ENCODE assay signal across 26 cellular contexts in the genomic region with DNA sequence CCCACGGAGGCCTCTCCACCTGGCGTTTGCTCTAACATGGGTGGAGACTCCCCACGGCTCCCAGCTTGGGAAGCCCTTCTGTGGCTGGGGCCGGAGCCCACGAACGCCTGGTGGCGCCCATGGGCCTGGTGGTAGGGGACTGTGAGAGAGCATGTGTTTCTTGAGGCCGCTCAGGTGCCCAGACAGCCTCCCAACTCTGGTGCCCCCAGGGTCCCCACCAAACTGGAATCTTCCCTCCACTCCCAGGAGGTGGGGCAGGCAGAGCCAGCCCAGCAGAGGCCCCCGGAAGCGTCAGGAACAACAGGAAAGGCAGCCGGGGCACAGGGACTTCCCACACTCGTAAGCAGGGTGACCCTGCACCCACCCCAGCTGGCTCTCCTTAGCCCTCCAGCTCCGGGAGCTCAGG. TPM values are rescaled to one million over a fixed set of nuclear protein-coding genes. Genes with fewer than 3 reads are reported as not detected.
DNase-seq lines count a peak whose midpoint lies in the region; ATAC-seq, FAIRE-seq and TF ChIP-seq lines count a peak whose summit lies in the region.
"Had no signal": no experiment of that assay in that cellular context is flagged by ENCODE, and none has a peak within 500 bp of the region (broad histone marks: within the 10 kb centered on the region; RNA-seq: fewer than 3 reads in every experiment).

No MANE protein-coding gene starts in this region.

- no peak for DNase-seq in stimulated activated naive CD8-positive, alpha-beta T cell treated with anti-CD3 and anti-CD28 coated beads, Interleukin-15, amount 100 ng/mL, for 72 hours
- no peak for DNase-seq in stimulated activated naive CD8-positive, alpha-beta T cell treated with anti-CD3 and anti-CD28 coated beads, Interleukin-15, Interleukin-2, amounts not matched to agents 100 U/mL and 50 U/mL, for 24 hours
- DNase-seq in WERI-Rb-1 (peak; percentile 62), HepG2 (ENCODE audit: low spot score) (no peak), tibial artery (no peak), smooth muscle cell (lab: John Stamatoyannopoulos, UW; ENCODE audit: unreplicated experiment) (no peak), NCI-H345 (lab: John Stamatoyannopoulos, UW) (no peak)
- DNase-seq: activated naive CD8-positive, alpha-beta T cell treated with anti-CD3 and anti-CD28 coated beads for 36 hours; DMS 273 treated with DMSO at 0.1 percent for 48 hours; HFFc6; kidney; NCI-H1092 treated with DMSO at 0.1 percent for 48 hours; NCI-H2029 treated with DMSO at 0.1 percent for 48 hours; NCI-H524 treated with DMSO at 0.1 percent for 48 hours; OCI-M1; small intestine; stimulated activated CD4-positive, alpha-beta T cell treated with anti-CD3 and anti-CD28 coated beads, Interleukin-4, amount 100 ng/mL, for 1 hour; T-helper 2 cell had no signal

- ATAC-seq in stimulated activated naive CD8-positive, alpha-beta T cell treated with anti-CD3 and anti-CD28 coated beads, Interleukin-15, amount 100 ng/mL, for 72 hours: no peak
- ATAC-seq in stimulated activated naive CD8-positive, alpha-beta T cell treated with anti-CD3 and anti-CD28 coated beads, Interleukin-15, Interleukin-2, amounts not matched to agents 100 U/mL and 50 U/mL, for 24 hours: no peak
- ATAC-seq in HepG2 (peak; percentile 14), GM18870 (IDR thresholded peaks at IDR 0.05; ENCODE audit: unreplicated experiment) (no peak)

- H3K9me3 Mint-ChIP-seq in stimulated activated naive CD8-positive, alpha-beta T cell treated with anti-CD3 and anti-CD28 coated beads, Interleukin-15, amount 100 ng/mL, for 72 hours: no peaks in the 10 kb centered on the region
- H3K9me3 Mint-ChIP-seq: activated naive CD8-positive, alpha-beta T cell treated with anti-CD3 and anti-CD28 coated beads for 36 hours; HFFc6; mesothelial cell of epicardium; nephron had no signal

- H3K27me3 ChIP-seq in WERI-Rb-1 (ENCODE audit: insufficient read depth, low read depth, severe bottlenecking) (no peaks in the 10 kb centered on the region), HepG2 (ENCODE audit: control insufficient read depth in 1 of 2, insufficient read depth in 2 of 2, low read length in 2 of 2) (no peaks in the 10 kb centered on the region), tibial artery (peaks cover 0 to 19% of the 10 kb centered on the region in 2 donors), smooth muscle cell (ENCODE audit: low read depth) (no peaks in the 10 kb centered on the region)
- H3K27me3 ChIP-seq: SJSA1 had no signal

- peaks cover 33% of the 10 kb centered on the region for H3K27me3 Mint-ChIP-seq in stimulated activated naive CD8-positive, alpha-beta T cell treated with anti-CD3 and anti-CD28 coated beads, Interleukin-15, amount 100 ng/mL, for 72 hours

- POLR2A ChIA-PET in HepG2 (lab: Yijun Ruan, JAX): interaction anchor here (0.9 to 34.3 kb wide), 8 partner anchors 8 to 104 kb away, joined by 3 to 1258 read pairs (median 4); a partner anchor contains a TSS

- no peak for TF ChIP-seq POLR2A in HepG2 (IDR thresholded peaks at IDR 0.05; ENCODE audit: insufficient read depth in 1 of 2, low read depth in 2 of 2, low read length in 2 of 2)

- H3K4me1 ChIP-seq in HepG2 (ENCODE audit: insufficient read depth, low read length) (peaks cover 88% of the 10 kb centered on the region), tibial artery (peaks cover 3 to 15% (median 12%) of the 10 kb centered on the region in 4 donors), smooth muscle cell (ENCODE audit: low read depth) (peaks cover 18% of the 10 kb centered on the region)
- H3K4me1 ChIP-seq: prostate gland had no signal

- peak overlapping the region; percentile 48 for H3K4me2 ChIP-seq in HepG2 (ENCODE audit: low read depth, low read length)
- H3K4me2 ChIP-seq in smooth muscle cell: no peak overlapping the region
- H3K4me2 ChIP-seq: KMS-11 had no signal

- BruUV-seq in HepG2 (replicated peaks; lab: Mats Ljungman, UMichigan): no TSS peak

- peak; percentile 24; the same call in 1 of the 2 replicates for TF ChIP-seq RAD21 in HepG2 (CRISPR knock-in tag; IDR thresholded peaks at IDR 0.05)

- no peaks in the 10 kb centered on the region for H3K36me3 ChIP-seq in WERI-Rb-1
- no peaks in the 10 kb centered on the region for H3K36me3 ChIP-seq in HepG2 (replicated peaks in 1 of 2; ENCODE audit: control insufficient read depth in 1 of 2, insufficient read depth in 2 of 2, low read length in 2 of 2)
- H3K36me3 ChIP-seq in tibial artery: no peaks in the 10 kb centered on the region
- no peaks in the 10 kb centered on the region for H3K36me3 ChIP-seq in smooth muscle cell (ENCODE audit: low read depth)
- H3K36me3 ChIP-seq: prostate gland, SJSA1 had no signal

- no peak overlapping the region for H2AFZ ChIP-seq in HepG2 (ENCODE audit: low read length)
- H2AFZ ChIP-seq in smooth muscle cell (ENCODE audit: low read depth): no peak overlapping the region

- H3K27ac ChIP-seq in WERI-Rb-1 (peak overlapping the region; percentile 78), HepG2 (ENCODE audit: extremely low read length, insufficient read depth, low read length) (peak overlapping the region; percentile 23), tibial artery (no peak overlapping the region), smooth muscle cell (ENCODE audit: low read depth) (no peak overlapping the region)
- H3K27ac ChIP-seq: C4-2B, KMS-11, prostate gland, SJSA1 had no signal

- no CpG with 5 or more reads among the region's 13 CpGs for WGBS in HepG2 (ENCODE audit: low lambda C conversion rate)
- 82% methylated on average over 13 of the region's 13 CpGs for WGBS in smooth muscle cell (ENCODE audit: low lambda C conversion rate)

- H3K4me3 Mint-ChIP-seq in stimulated activated naive CD8-positive, alpha-beta T cell treated with anti-CD3 and anti-CD28 coated beads, Interleukin-15, amount 100 ng/mL, for 72 hours: no peak overlapping the region
- H3K4me3 Mint-ChIP-seq: activated naive CD8-positive, alpha-beta T cell treated with anti-CD3 and anti-CD28 coated beads for 36 hours; HFFc6; mesothelial cell of epicardium had no signal

- H4K20me1 ChIP-seq in HepG2 (ENCODE audit: insufficient read depth, low read length) (no peaks in the 10 kb centered on the region), smooth muscle cell (ENCODE audit: low read depth) (no peaks in the 10 kb centered on the region)

- no peaks in the 10 kb centered on the region for H3F3A ChIP-seq in smooth muscle cell (ENCODE audit: low read depth)

- peak overlapping the region; percentile 66 to 71 for H3K27ac Mint-ChIP-seq in stimulated activated naive CD8-positive, alpha-beta T cell treated with anti-CD3 and anti-CD28 coated beads, Interleukin-15, amount 100 ng/mL, for 72 hours
- H3K27ac Mint-ChIP-seq: activated naive CD8-positive, alpha-beta T cell treated with anti-CD3 and anti-CD28 coated beads for 36 hours; HFFc6 had no signal

- H3K9ac ChIP-seq in HepG2 (ENCODE audit: insufficient read depth, low read depth, low read length) (0 out of 2 replicates have a peak overlapping the region, but pooled peaks have one; percentile 27), smooth muscle cell (ENCODE audit: low read depth) (no peak overlapping the region)
- H3K9ac ChIP-seq: KMS-11 had no signal

- no peak for FAIRE-seq in HepG2 (lab: Jason Lieb, UNC)
- FAIRE-seq: endometrium, kidney, small intestine had no signal

- H3K4me3 ChIP-seq in WERI-Rb-1 (ENCODE audit: low read depth, low read length) (no peak overlapping the region; the same call in 1 of the 2 replicates), HepG2 (replicated peaks in 1 of 3; ENCODE audit: insufficient read depth in 1 of 3, low read depth in 2 of 3, low read length in 3 of 3) (peak overlapping the region in 1 of 3 experiments; percentile 48; a peak in 1 of 6 replicates), tibial artery (no peak overlapping the region), smooth muscle cell (no peak overlapping the region)
- H3K4me3 ChIP-seq: prostate gland, SJSA1 had no signal

- in situ Hi-C loops in HepG2 (cut with HindIII; ENCODE audit: extremely low pct_ligation_motif_present, low pct_unique_long_range_greater_than_20kb): loop anchor here (10.0 kb wide), 1 partner anchor 45 kb away; no protein-coding TSS in a partner anchor

- CTCF ChIA-PET in HepG2 (lab: Yijun Ruan, JAX; ENCODE audit: low intra/inter-chr PET ratio, low total read pairs): interaction anchor here (0.9 to 1.4 kb wide), 2 partner anchors 50 to 51 kb away, joined by 3 read pairs; no protein-coding TSS in a partner anchor

- peaks cover 15% of the 10 kb centered on the region for H3K4me1 Mint-ChIP-seq in stimulated activated naive CD8-positive, alpha-beta T cell treated with anti-CD3 and anti-CD28 coated beads, Interleukin-15, amount 100 ng/mL, for 72 hours
- H3K4me1 Mint-ChIP-seq: nephron had no signal

- H3K9me3 ChIP-seq in WERI-Rb-1 (ENCODE audit: severe bottlenecking) (no peaks in the 10 kb centered on the region), HepG2 (ENCODE audit: low read length) (no peaks in the 10 kb centered on the region), tibial artery (no peaks in the 10 kb centered on the region), smooth muscle cell (replicated peaks; ENCODE audit: low read depth) (no peaks in the 10 kb centered on the region)
- H3K9me3 ChIP-seq: prostate gland, SJSA1 had no signal

- peak; percentile 52 for TF ChIP-seq CTCF in WERI-Rb-1 (IDR thresholded peaks at IDR 0.05; ENCODE audit: low read depth, low read length)
- TF ChIP-seq CTCF in HepG2 (CRISPR knock-in tag; IDR thresholded peaks at IDR 0.05): peak; percentile 72
- TF ChIP-seq CTCF in tibial artery (IDR thresholded peaks at IDR 0.05): no peak
- no peak for TF ChIP-seq CTCF in smooth muscle cell (IDR thresholded peaks at IDR 0.05; ENCODE audit: borderline replicate concordance, insufficient read depth, poor library complexity, severe bottlenecking)

- intact Hi-C loops in HepG2 (cut with micrococcal nuclease; ENCODE audit: unreplicated experiment) (no loop called here), tibial artery (cut with DNase I; ENCODE audit: low total_unique reads) (no loop called here)

- TF ChIP-seq EP300 in HepG2 (IDR thresholded peaks at IDR 0.05; ENCODE audit: low read depth in 2 of 2, low read length in 2 of 2) (no peak), HepG2 (CRISPR knock-in tag; IDR thresholded peaks at IDR 0.05; ENCODE audit: borderline replicate concordance) (no peak)

- H3K79me2 ChIP-seq in HepG2 (ENCODE audit: insufficient read depth, low read length) (no peaks in the 10 kb centered on the region), smooth muscle cell (ENCODE audit: low read depth) (no peaks in the 10 kb centered on the region)

RNA-seq across cellular contexts. Expression of a gene that starts 33.3 kb away (rescaled TPM):
- total RNA-seq in HepG2 (2016; rRNA removed; fragmentation: Illumina TruSeq; extraction: Trizol): 40.2 and 103 TPM in 2 replicates
- 18.3 and 22.4 TPM in 2 replicates for total RNA-seq in HepG2 (2016; cell fraction: cytosol; rRNA removed; fragmentation: Illumina TruSeq; extraction: Trizol; ENCODE audit: low read depth)
- 38.7 and 106 TPM in 2 replicates for total RNA-seq in HepG2 (2016; cell fraction: insoluble cytoplasmic fraction; rRNA removed; fragmentation: Illumina TruSeq; extraction: Trizol)
- total RNA-seq in HepG2 (2016; cell fraction: membrane; rRNA removed; fragmentation: Illumina TruSeq; extraction: Trizol): 39.4 and 45.4 TPM in 2 replicates
- total RNA-seq in HepG2 (2016; cell fraction: nucleus; rRNA removed; fragmentation: Illumina TruSeq; extraction: Trizol): 114 and 144 TPM in 2 replicates
- 109 and 159 TPM in 2 replicates for polyA plus RNA-seq in HepG2 (2011; rRNA removed)
- 87.8 and 132 TPM in 2 replicates for polyA plus RNA-seq in HepG2 (2011; cell fraction: cytosol; rRNA removed)
- 914 and 1,354 TPM in 2 replicates for polyA plus RNA-seq in HepG2 (2011; cell fraction: nucleus; rRNA removed)
- polyA plus RNA-seq in HepG2 (2012): 127 and 140 TPM in 2 replicates
- 6.7 and 7.6 TPM in 2 replicates for polyA plus RNA-seq in HepG2 (2016; cell fraction: cytosol; fragmentation: Illumina TruSeq; extraction: Trizol; ENCODE audit: low read depth)
- 36.5 and 42.1 TPM in 2 replicates for polyA plus RNA-seq in HepG2 (2016; cell fraction: insoluble cytoplasmic fraction; fragmentation: Illumina TruSeq; extraction: Trizol; ENCODE audit: low read depth)
- 24.3 and 24.6 TPM in 2 replicates for polyA plus RNA-seq in HepG2 (2016; cell fraction: membrane; fragmentation: Illumina TruSeq; extraction: Trizol; ENCODE audit: low read depth)
- 393 and 407 TPM in 2 replicates for polyA plus RNA-seq in HepG2 (2016; cell fraction: nucleus; fragmentation: Illumina TruSeq; extraction: Trizol; ENCODE audit: insufficient read depth, low read depth)
- 7.3 and 222 TPM in 2 replicates for polyA minus RNA-seq in HepG2 (2011; rRNA and poly(A)+ RNA removed; ENCODE audit: low replicate concordance)
- 97.8 and 100 TPM in 2 replicates for polyA minus RNA-seq in HepG2 (2011; cell fraction: cytosol; rRNA and poly(A)+ RNA removed)
- 130 and 153 TPM in 2 replicates for polyA minus RNA-seq in HepG2 (2011; cell fraction: nucleus; rRNA and poly(A)+ RNA removed)
- 6.4 and 6.6 TPM in 2 replicates for total RNA-seq in smooth muscle cell
- polyA plus RNA-seq in smooth muscle cell: 13.6 and 15.1 TPM in 2 replicates
- total RNA-seq: activated naive CD8-positive, alpha-beta T cell treated with anti-CD3 and anti-CD28 coated beads for 36 hours had no signal

RNA-seq across cellular contexts. Expression of a gene that starts 38.5 kb away (rescaled TPM):
- total RNA-seq in HepG2 (2016; rRNA removed; fragmentation: Illumina TruSeq; extraction: Trizol) (21.2 and 35.4 TPM in 2 replicates), smooth muscle cell (4.0 and 19.4 TPM in 2 replicates)
- total RNA-seq in HepG2 (2016; cell fraction: cytosol; rRNA removed; fragmentation: Illumina TruSeq; extraction: Trizol; ENCODE audit: low read depth): 9.8 and 10.0 TPM in 2 replicates
- total RNA-seq in HepG2 (2016; cell fraction: insoluble cytoplasmic fraction; rRNA removed; fragmentation: Illumina TruSeq; extraction: Trizol): 23.8 and 32.4 TPM in 2 replicates
- total RNA-seq in HepG2 (2016; cell fraction: membrane; rRNA removed; fragmentation: Illumina TruSeq; extraction: Trizol): 15.9 and 17.1 TPM in 2 replicates
- 24.3 and 29.3 TPM in 2 replicates for total RNA-seq in HepG2 (2016; cell fraction: nucleus; rRNA removed; fragmentation: Illumina TruSeq; extraction: Trizol)
- polyA plus RNA-seq in HepG2 (2011; rRNA removed) (15.7 and 20.3 TPM in 2 replicates), smooth muscle cell (12.5 and 14.7 TPM in 2 replicates)
- 8.7 and 16.8 TPM in 2 replicates for polyA plus RNA-seq in HepG2 (2011; cell fraction: cytosol; rRNA removed)
- polyA plus RNA-seq in HepG2 (2011; cell fraction: nucleus; rRNA removed): 68.2 and 101 TPM in 2 replicates
- 16.3 and 27.3 TPM in 2 replicates for polyA plus RNA-seq in HepG2 (2012)
- 5.5 and 6.4 TPM in 2 replicates for polyA plus RNA-seq in HepG2 (2016; cell fraction: cytosol; fragmentation: Illumina TruSeq; extraction: Trizol; ENCODE audit: low read depth)
- 59.5 and 79.8 TPM in 2 replicates for polyA plus RNA-seq in HepG2 (2016; cell fraction: insoluble cytoplasmic fraction; fragmentation: Illumina TruSeq; extraction: Trizol; ENCODE audit: low read depth)
- 10.8 and 13.8 TPM in 2 replicates for polyA plus RNA-seq in HepG2 (2016; cell fraction: membrane; fragmentation: Illumina TruSeq; extraction: Trizol; ENCODE audit: low read depth)
- polyA plus RNA-seq in HepG2 (2016; cell fraction: nucleus; fragmentation: Illumina TruSeq; extraction: Trizol; ENCODE audit: insufficient read depth, low read depth): 133 and 138 TPM in 2 replicates
- polyA minus RNA-seq in HepG2 (2011; rRNA and poly(A)+ RNA removed; ENCODE audit: low replicate concordance): 12.7 and 22.2 TPM in 2 replicates
- 7.4 and 8.9 TPM in 2 replicates for polyA minus RNA-seq in HepG2 (2011; cell fraction: cytosol; rRNA and poly(A)+ RNA removed)
- polyA minus RNA-seq in HepG2 (2011; cell fraction: nucleus; rRNA and poly(A)+ RNA removed): 10.9 and 13.8 TPM in 2 replicates

RNA-seq across cellular contexts. Expression of a gene that starts 38.7 kb away (rescaled TPM):
- 15.5 and 25.8 TPM in 2 replicates for total RNA-seq in HepG2 (2016; rRNA removed; fragmentation: Illumina TruSeq; extraction: Trizol)
- total RNA-seq in HepG2 (2016; cell fraction: cytosol; rRNA removed; fragmentation: Illumina TruSeq; extraction: Trizol; ENCODE audit: low read depth): 9.2 and 12.7 TPM in 2 replicates
- 14.4 and 26.2 TPM in 2 replicates for total RNA-seq in HepG2 (2016; cell fraction: insoluble cytoplasmic fraction; rRNA removed; fragmentation: Illumina TruSeq; extraction: Trizol)
- 28.5 and 34.5 TPM in 2 replicates for total RNA-seq in HepG2 (2016; cell fraction: membrane; rRNA removed; fragmentation: Illumina TruSeq; extraction: Trizol)
- 20.4 and 23.0 TPM in 2 replicates for total RNA-seq in HepG2 (2016; cell fraction: nucleus; rRNA removed; fragmentation: Illumina TruSeq; extraction: Trizol)
- polyA plus RNA-seq in HepG2 (2011; rRNA removed): 19.0 and 36.1 TPM in 2 replicates
- 18.9 and 32.3 TPM in 2 replicates for polyA plus RNA-seq in HepG2 (2011; cell fraction: cytosol; rRNA removed)
- polyA plus RNA-seq in HepG2 (2011; cell fraction: nucleus; rRNA removed): 79.1 and 84.6 TPM in 2 replicates
- polyA plus RNA-seq in HepG2 (2012): 16.1 and 20.7 TPM in 2 replicates
- 9.4 and 10.4 TPM in 2 replicates for polyA plus RNA-seq in HepG2 (2016; cell fraction: cytosol; fragmentation: Illumina TruSeq; extraction: Trizol; ENCODE audit: low read depth)
- polyA plus RNA-seq in HepG2 (2016; cell fraction: insoluble cytoplasmic fraction; fragmentation: Illumina TruSeq; extraction: Trizol; ENCODE audit: low read depth): 14.1 and 16.2 TPM in 2 replicates
- 21.6 and 23.3 TPM in 2 replicates for polyA plus RNA-seq in HepG2 (2016; cell fraction: membrane; fragmentation: Illumina TruSeq; extraction: Trizol; ENCODE audit: low read depth)
- 36.1 and 41.5 TPM in 2 replicates for polyA plus RNA-seq in HepG2 (2016; cell fraction: nucleus; fragmentation: Illumina TruSeq; extraction: Trizol; ENCODE audit: insufficient read depth, low read depth)
- polyA minus RNA-seq in HepG2 (2011; rRNA and poly(A)+ RNA removed; ENCODE audit: low replicate concordance): 7.1 and 61.3 TPM in 2 replicates
- polyA minus RNA-seq in HepG2 (2011; cell fraction: cytosol; rRNA and poly(A)+ RNA removed): 18.8 and 21.5 TPM in 2 replicates
- 6.4 and 8.5 TPM in 2 replicates for polyA minus RNA-seq in HepG2 (2011; cell fraction: nucleus; rRNA and poly(A)+ RNA removed)
- total RNA-seq in smooth muscle cell: 29.9 and 30.4 TPM in 2 replicates
- polyA plus RNA-seq in smooth muscle cell: 49.0 and 50.5 TPM in 2 replicates

RNA-seq across cellular contexts. Expression of a gene that starts 47.7 kb away (rescaled TPM):
- 104 and 131 TPM in 2 replicates for total RNA-seq in HepG2 (2016; rRNA removed; fragmentation: Illumina TruSeq; extraction: Trizol)
- total RNA-seq in HepG2 (2016; cell fraction: cytosol; rRNA removed; fragmentation: Illumina TruSeq; extraction: Trizol; ENCODE audit: low read depth): 19.5 and 20.5 TPM in 2 replicates
- total RNA-seq in HepG2 (2016; cell fraction: insoluble cytoplasmic fraction; rRNA removed; fragmentation: Illumina TruSeq; extraction: Trizol): 103 and 128 TPM in 2 replicates
- total RNA-seq in HepG2 (2016; cell fraction: membrane; rRNA removed; fragmentation: Illumina TruSeq; extraction: Trizol): 43.3 and 44.2 TPM in 2 replicates
- total RNA-seq in HepG2 (2016; cell fraction: nucleus; rRNA removed; fragmentation: Illumina TruSeq; extraction: Trizol): 39.3 and 41.5 TPM in 2 replicates
- polyA plus RNA-seq in HepG2 (2011; rRNA removed): 29.8 and 43.9 TPM in 2 replicates
- 22.0 and 30.6 TPM in 2 replicates for polyA plus RNA-seq in HepG2 (2011; cell fraction: cytosol; rRNA removed)
- polyA plus RNA-seq in HepG2 (2011; cell fraction: nucleus; rRNA removed): 12.8 and 13.8 TPM in 2 replicates
- 30.0 and 43.7 TPM in 2 replicates for polyA plus RNA-seq in HepG2 (2012)
- polyA plus RNA-seq in HepG2 (2016; cell fraction: cytosol; fragmentation: Illumina TruSeq; extraction: Trizol; ENCODE audit: low read depth): 10.3 and 11.7 TPM in 2 replicates
- polyA plus RNA-seq in HepG2 (2016; cell fraction: insoluble cytoplasmic fraction; fragmentation: Illumina TruSeq; extraction: Trizol; ENCODE audit: low read depth): 140 and 142 TPM in 2 replicates
- 24.5 and 24.6 TPM in 2 replicates for polyA plus RNA-seq in HepG2 (2016; cell fraction: membrane; fragmentation: Illumina TruSeq; extraction: Trizol; ENCODE audit: low read depth)
- polyA plus RNA-seq in HepG2 (2016; cell fraction: nucleus; fragmentation: Illumina TruSeq; extraction: Trizol; ENCODE audit: insufficient read depth, low read depth): 69.4 and 73.3 TPM in 2 replicates
- polyA minus RNA-seq in HepG2 (2011; rRNA and poly(A)+ RNA removed; ENCODE audit: low replicate concordance): 12.5 and 24.7 TPM in 2 replicates
- polyA minus RNA-seq in HepG2 (2011; cell fraction: cytosol; rRNA and poly(A)+ RNA removed): 19.7 and 22.7 TPM in 2 replicates
- 10.8 and 13.7 TPM in 2 replicates for polyA minus RNA-seq in HepG2 (2011; cell fraction: nucleus; rRNA and poly(A)+ RNA removed)
- total RNA-seq in smooth muscle cell: 57.1 and 63.9 TPM in 2 replicates
- polyA plus RNA-seq in smooth muscle cell: 55.4 and 57.3 TPM in 2 replicates

Comparison
In these comparisons a context has a peak if more than half of its experiments do, and no peak if none do; other contexts are left out.
1. H3K27ac ChIP-seq: peak in WERI-Rb-1 (single experiment) and HepG2 (single experiment); none in tibial artery (0 of 2) and smooth muscle cell (single experiment).
2. CTCF ChIP-seq: peak in WERI-Rb-1 (single experiment) and HepG2 (single experiment); none in tibial artery (0 of 2) and smooth muscle cell (single experiment).